ENCODE assay signal across 14 cellular contexts in genomic region chr5:112951124-112951702, GRCh38. TPM values are rescaled to one million over a fixed set of nuclear protein-coding genes. Genes with fewer than 3 reads are reported as not detected.
DNase-seq lines count a peak whose midpoint lies in the region; ATAC-seq lines count a peak whose summit lies in the region.
"Had no signal": no experiment of that assay in that cellular context is flagged by ENCODE, and none has a peak within 500 bp of the region (broad histone marks: within the 10 kb centered on the region; RNA-seq: fewer than 3 reads in every experiment).

No MANE protein-coding gene starts in this region.

- no peak overlapping the region for H3K27ac Mint-ChIP-seq in activated naive CD8-positive, alpha-beta T cell treated with anti-CD3 and anti-CD28 coated beads, Interleukin-2, amount 50 U/mL, for 24 hours
- H3K27ac Mint-ChIP-seq in activated naive CD8-positive, alpha-beta T cell treated with anti-CD3 and anti-CD28 coated beads for 36 hours = no peak overlapping the region
- peak overlapping the region; percentile 50 for H3K27ac Mint-ChIP-seq in stimulated activated effector memory CD8-positive, alpha-beta T cell treated with anti-CD3 and anti-CD28 coated beads, Interleukin-12 subunit alpha, Interleukin-12 subunit beta, amount 100 ng/mL, for 72 hours
- H3K27ac Mint-ChIP-seq: activated naive CD8-positive, alpha-beta T cell had no signal

- no peaks in the 10 kb centered on the region for H3K36me3 Mint-ChIP-seq in activated naive CD8-positive, alpha-beta T cell treated with anti-CD3 and anti-CD28 coated beads, Interleukin-2, amount 50 U/mL, for 24 hours (ENCODE audit: low read depth)
- H3K36me3 Mint-ChIP-seq in activated naive CD8-positive, alpha-beta T cell treated with anti-CD3 and anti-CD28 coated beads for 36 hours = no peaks in the 10 kb centered on the region
- no peaks in the 10 kb centered on the region for H3K36me3 Mint-ChIP-seq in stimulated activated effector memory CD8-positive, alpha-beta T cell treated with anti-CD3 and anti-CD28 coated beads, Interleukin-12 subunit alpha, Interleukin-12 subunit beta, amount 100 ng/mL, for 72 hours

- no peaks in the 10 kb centered on the region for H3K27me3 Mint-ChIP-seq in activated naive CD8-positive, alpha-beta T cell treated with anti-CD3 and anti-CD28 coated beads, Interleukin-2, amount 50 U/mL, for 24 hours
- no peaks in the 10 kb centered on the region for H3K27me3 Mint-ChIP-seq in activated naive CD8-positive, alpha-beta T cell treated with anti-CD3 and anti-CD28 coated beads for 36 hours
- H3K27me3 Mint-ChIP-seq: activated naive CD8-positive, alpha-beta T cell had no signal

- H3K9me3 Mint-ChIP-seq in activated naive CD8-positive, alpha-beta T cell treated with anti-CD3 and anti-CD28 coated beads, Interleukin-2, amount 50 U/mL, for 24 hours = no peaks in the 10 kb centered on the region
- H3K9me3 Mint-ChIP-seq in activated naive CD8-positive, alpha-beta T cell treated with anti-CD3 and anti-CD28 coated beads for 36 hours = no peaks in the 10 kb centered on the region
- no peaks in the 10 kb centered on the region for H3K9me3 Mint-ChIP-seq in stimulated activated effector memory CD8-positive, alpha-beta T cell treated with anti-CD3 and anti-CD28 coated beads, Interleukin-12 subunit alpha, Interleukin-12 subunit beta, amount 100 ng/mL, for 72 hours

- H3K4me3 Mint-ChIP-seq in activated naive CD8-positive, alpha-beta T cell treated with anti-CD3 and anti-CD28 coated beads, Interleukin-2, amount 50 U/mL, for 24 hours = no peak overlapping the region
- no peak overlapping the region for H3K4me3 Mint-ChIP-seq in activated naive CD8-positive, alpha-beta T cell treated with anti-CD3 and anti-CD28 coated beads for 36 hours
- peak overlapping the region; percentile 39 for H3K4me3 Mint-ChIP-seq in stimulated activated effector memory CD8-positive, alpha-beta T cell treated with anti-CD3 and anti-CD28 coated beads, Interleukin-12 subunit alpha, Interleukin-12 subunit beta, amount 100 ng/mL, for 72 hours
- H3K4me3 Mint-ChIP-seq: activated naive CD8-positive, alpha-beta T cell had no signal

- no peaks in the 10 kb centered on the region for H3K4me1 Mint-ChIP-seq in activated naive CD8-positive, alpha-beta T cell treated with anti-CD3 and anti-CD28 coated beads, Interleukin-2, amount 50 U/mL, for 24 hours
- no peaks in the 10 kb centered on the region for H3K4me1 Mint-ChIP-seq in activated naive CD8-positive, alpha-beta T cell treated with anti-CD3 and anti-CD28 coated beads for 36 hours
- peaks cover 4% of the 10 kb centered on the region for H3K4me1 Mint-ChIP-seq in stimulated activated effector memory CD8-positive, alpha-beta T cell treated with anti-CD3 and anti-CD28 coated beads, Interleukin-12 subunit alpha, Interleukin-12 subunit beta, amount 100 ng/mL, for 72 hours

- no peak for DNase-seq in activated naive CD8-positive, alpha-beta T cell treated with anti-CD3 and anti-CD28 coated beads, Interleukin-2, amount 50 U/mL, for 24 hours
- no peak for DNase-seq in activated naive CD8-positive, alpha-beta T cell treated with anti-CD3 and anti-CD28 coated beads for 36 hours
- peak in 1 of 2 donors; percentile 80 for DNase-seq in stimulated activated effector memory CD8-positive, alpha-beta T cell treated with anti-CD3 and anti-CD28 coated beads, Interleukin-12 subunit alpha, Interleukin-12 subunit beta, amount 100 ng/mL, for 72 hours (ENCODE audit: low spot score in 2 of 2)
- DNase-seq in NCI-H1436 (lab: John Stamatoyannopoulos, UW) (no peak), NCI-H2107 treated with DMSO at 0.1 percent for 48 hours (lab: John Stamatoyannopoulos, UW; ENCODE audit: unreplicated experiment) (no peak), ecto neural progenitor cell (ENCODE audit: low spot score) (no peak)
- DNase-seq: AML-193, Kasumi-1, NCI-H446 treated with DMSO at 0.1 percent for 48 hours, transverse colon had no signal

- peak; percentile 65 for ATAC-seq in activated naive CD8-positive, alpha-beta T cell treated with anti-CD3 and anti-CD28 coated beads, Interleukin-2, amount 50 U/mL, for 24 hours
- ATAC-seq in GM21529 (IDR thresholded peaks at IDR 0.05; ENCODE audit: unreplicated experiment) = peak; percentile 94
- ATAC-seq in HG03135 (IDR thresholded peaks at IDR 0.05; ENCODE audit: unreplicated experiment) = peak; percentile 62
- peak; percentile 99 for ATAC-seq in stimulated activated effector memory CD8-positive, alpha-beta T cell treated with anti-CD3 and anti-CD28 coated beads, Interleukin-12 subunit alpha, Interleukin-12 subunit beta, amount 100 ng/mL, for 72 hours
- ATAC-seq: Right ventricle myocardium inferior had no signal

RNA-seq across cellular contexts. Expression of gene DCP2, which starts 25.4 kb away (rescaled TPM):
- 10 to 100 TPM; 78.0 to 78.7 TPM for total RNA-seq in activated naive CD8-positive, alpha-beta T cell treated with anti-CD3 and anti-CD28 coated beads for 36 hours

RNA-seq across cellular contexts. Expression of gene REEP5, which starts 29.2 kb away (rescaled TPM):
- total RNA-seq in activated naive CD8-positive, alpha-beta T cell treated with anti-CD3 and anti-CD28 coated beads for 36 hours = 10 to 100 TPM; 40.0 to 45.3 TPM
